In the genomic region with DNA sequence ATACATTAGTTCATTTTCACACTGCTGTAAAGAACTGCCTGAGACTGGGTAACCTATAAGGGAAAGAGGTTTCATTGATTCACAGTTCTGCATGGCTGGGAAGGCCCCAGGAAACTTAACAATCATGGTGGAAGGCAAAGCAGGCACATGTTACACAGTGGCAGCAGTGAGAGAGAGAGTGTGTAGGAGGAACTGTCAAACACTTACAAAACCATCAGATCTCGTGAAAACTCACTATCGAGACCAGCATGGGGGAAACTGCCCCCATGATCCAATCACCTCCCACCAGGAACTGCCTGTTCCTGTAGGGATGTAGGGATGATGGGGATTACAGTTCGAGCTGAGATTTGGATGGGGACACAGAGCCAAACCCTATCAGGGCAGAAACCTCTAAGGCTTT, we compare ENCODE assay signal across 1 cellular context.
TF ChIP-seq lines count a peak whose summit lies in the region.

No MANE protein-coding gene starts in this region.

TF ChIP-seq in GM12878, 131 proteins besides CTCF, POLR2A, EP300 and RAD21:
- no peak for TF ChIP-seq SREBF1 (IDR thresholded peaks at IDR 0.05; ENCODE audit: low read length)
- no peak for TF ChIP-seq ZSCAN29 (IDR thresholded peaks at IDR 0.05)
- TF ChIP-seq IKZF2 (IDR thresholded peaks at IDR 0.05): peak; percentile 21 to 29; a peak in 2 of 4 replicates
- no peak for TF ChIP-seq PAX5 (IDR thresholded peaks at IDR 0.05; ENCODE audit: borderline replicate concordance, low read depth, low read length)
- TF ChIP-seq, protein P1, sequence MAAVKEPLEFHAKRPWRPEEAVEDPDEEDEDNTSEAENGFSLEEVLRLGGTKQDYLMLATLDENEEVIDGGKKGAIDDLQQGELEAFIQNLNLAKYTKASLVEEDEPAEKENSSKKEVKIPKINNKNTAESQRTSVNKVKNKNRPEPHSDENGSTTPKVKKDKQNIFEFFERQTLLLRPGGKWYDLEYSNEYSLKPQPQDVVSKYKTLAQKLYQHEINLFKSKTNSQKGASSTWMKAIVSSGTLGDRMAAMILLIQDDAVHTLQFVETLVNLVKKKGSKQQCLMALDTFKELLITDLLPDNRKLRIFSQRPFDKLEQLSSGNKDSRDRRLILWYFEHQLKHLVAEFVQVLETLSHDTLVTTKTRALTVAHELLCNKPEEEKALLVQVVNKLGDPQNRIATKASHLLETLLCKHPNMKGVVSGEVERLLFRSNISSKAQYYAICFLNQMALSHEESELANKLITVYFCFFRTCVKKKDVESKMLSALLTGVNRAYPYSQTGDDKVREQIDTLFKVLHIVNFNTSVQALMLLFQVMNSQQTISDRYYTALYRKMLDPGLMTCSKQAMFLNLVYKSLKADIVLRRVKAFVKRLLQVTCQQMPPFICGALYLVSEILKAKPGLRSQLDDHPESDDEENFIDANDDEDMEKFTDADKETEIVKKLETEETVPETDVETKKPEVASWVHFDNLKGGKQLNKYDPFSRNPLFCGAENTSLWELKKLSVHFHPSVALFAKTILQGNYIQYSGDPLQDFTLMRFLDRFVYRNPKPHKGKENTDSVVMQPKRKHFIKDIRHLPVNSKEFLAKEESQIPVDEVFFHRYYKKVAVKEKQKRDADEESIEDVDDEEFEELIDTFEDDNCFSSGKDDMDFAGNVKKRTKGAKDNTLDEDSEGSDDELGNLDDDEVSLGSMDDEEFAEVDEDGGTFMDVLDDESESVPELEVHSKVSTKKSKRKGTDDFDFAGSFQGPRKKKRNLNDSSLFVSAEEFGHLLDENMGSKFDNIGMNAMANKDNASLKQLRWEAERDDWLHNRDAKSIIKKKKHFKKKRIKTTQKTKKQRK (IDR thresholded peaks at IDR 0.05; ENCODE audit: low read depth, low read length): no peak
- TF ChIP-seq, protein P2, sequence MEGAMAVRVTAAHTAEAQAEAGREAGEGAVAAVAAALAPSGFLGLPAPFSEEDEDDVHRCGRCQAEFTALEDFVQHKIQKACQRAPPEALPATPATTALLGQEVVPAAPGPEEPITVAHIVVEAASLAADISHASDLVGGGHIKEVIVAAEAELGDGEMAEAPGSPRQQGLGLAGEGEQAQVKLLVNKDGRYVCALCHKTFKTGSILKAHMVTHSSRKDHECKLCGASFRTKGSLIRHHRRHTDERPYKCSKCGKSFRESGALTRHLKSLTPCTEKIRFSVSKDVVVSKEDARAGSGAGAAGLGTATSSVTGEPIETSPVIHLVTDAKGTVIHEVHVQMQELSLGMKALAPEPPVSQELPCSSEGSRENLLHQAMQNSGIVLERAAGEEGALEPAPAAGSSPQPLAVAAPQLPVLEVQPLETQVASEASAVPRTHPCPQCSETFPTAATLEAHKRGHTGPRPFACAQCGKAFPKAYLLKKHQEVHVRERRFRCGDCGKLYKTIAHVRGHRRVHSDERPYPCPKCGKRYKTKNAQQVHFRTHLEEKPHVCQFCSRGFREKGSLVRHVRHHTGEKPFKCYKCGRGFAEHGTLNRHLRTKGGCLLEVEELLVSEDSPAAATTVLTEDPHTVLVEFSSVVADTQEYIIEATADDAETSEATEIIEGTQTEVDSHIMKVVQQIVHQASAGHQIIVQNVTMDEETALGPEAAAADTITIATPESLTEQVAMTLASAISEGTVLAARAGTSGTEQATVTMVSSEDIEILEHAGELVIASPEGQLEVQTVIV (IDR thresholded peaks at IDR 0.05; ENCODE audit: borderline replicate concordance, partially characterized antibody): no peak
- 0 out of 2 replicates have a peak, but pooled peaks have one; percentile 44 for TF ChIP-seq MXI1 (IDR thresholded peaks at IDR 0.05; ENCODE audit: low read depth, low read length)
- 0 out of 2 replicates have a peak, but pooled peaks have one; percentile 15 for TF ChIP-seq GATAD2B (conservative IDR thresholded peaks at IDR 0.05; ENCODE audit: low read depth)
- TF ChIP-seq, protein P3, sequence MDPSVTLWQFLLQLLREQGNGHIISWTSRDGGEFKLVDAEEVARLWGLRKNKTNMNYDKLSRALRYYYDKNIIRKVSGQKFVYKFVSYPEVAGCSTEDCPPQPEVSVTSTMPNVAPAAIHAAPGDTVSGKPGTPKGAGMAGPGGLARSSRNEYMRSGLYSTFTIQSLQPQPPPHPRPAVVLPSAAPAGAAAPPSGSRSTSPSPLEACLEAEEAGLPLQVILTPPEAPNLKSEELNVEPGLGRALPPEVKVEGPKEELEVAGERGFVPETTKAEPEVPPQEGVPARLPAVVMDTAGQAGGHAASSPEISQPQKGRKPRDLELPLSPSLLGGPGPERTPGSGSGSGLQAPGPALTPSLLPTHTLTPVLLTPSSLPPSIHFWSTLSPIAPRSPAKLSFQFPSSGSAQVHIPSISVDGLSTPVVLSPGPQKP (IDR thresholded peaks at IDR 0.05; ENCODE audit: low read depth, low read length): no peak
- TF ChIP-seq EGR1 (IDR thresholded peaks at IDR 0.05; ENCODE audit: borderline replicate concordance in 1 of 2, low read depth in 2 of 2, low read length in 2 of 2): no peak
- TF ChIP-seq, protein P4, sequence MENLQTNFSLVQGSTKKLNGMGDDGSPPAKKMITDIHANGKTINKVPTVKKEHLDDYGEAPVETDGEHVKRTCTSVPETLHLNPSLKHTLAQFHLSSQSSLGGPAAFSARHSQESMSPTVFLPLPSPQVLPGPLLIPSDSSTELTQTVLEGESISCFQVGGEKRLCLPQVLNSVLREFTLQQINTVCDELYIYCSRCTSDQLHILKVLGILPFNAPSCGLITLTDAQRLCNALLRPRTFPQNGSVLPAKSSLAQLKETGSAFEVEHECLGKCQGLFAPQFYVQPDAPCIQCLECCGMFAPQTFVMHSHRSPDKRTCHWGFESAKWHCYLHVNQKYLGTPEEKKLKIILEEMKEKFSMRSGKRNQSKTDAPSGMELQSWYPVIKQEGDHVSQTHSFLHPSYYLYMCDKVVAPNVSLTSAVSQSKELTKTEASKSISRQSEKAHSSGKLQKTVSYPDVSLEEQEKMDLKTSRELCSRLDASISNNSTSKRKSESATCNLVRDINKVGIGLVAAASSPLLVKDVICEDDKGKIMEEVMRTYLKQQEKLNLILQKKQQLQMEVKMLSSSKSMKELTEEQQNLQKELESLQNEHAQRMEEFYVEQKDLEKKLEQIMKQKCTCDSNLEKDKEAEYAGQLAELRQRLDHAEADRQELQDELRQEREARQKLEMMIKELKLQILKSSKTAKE (IDR thresholded peaks at IDR 0.05; ENCODE audit: low read depth, poor library complexity, severe bottlenecking): no peak
- no peak for TF ChIP-seq FOXK2 (IDR thresholded peaks at IDR 0.05)
- no peak for TF ChIP-seq HDGF (IDR thresholded peaks at IDR 0.05)
- TF ChIP-seq BHLHE40 (IDR thresholded peaks at IDR 0.05; ENCODE audit: borderline replicate concordance in 1 of 2, low read depth in 2 of 2, low read length in 1 of 2): peak in 1 of 2 experiments; percentile 42; a peak in 1 of 4 replicates
- TF ChIP-seq IKZF1 (conservative IDR thresholded peaks at IDR 0.05): peak; percentile 51
- TF ChIP-seq, protein P5, sequence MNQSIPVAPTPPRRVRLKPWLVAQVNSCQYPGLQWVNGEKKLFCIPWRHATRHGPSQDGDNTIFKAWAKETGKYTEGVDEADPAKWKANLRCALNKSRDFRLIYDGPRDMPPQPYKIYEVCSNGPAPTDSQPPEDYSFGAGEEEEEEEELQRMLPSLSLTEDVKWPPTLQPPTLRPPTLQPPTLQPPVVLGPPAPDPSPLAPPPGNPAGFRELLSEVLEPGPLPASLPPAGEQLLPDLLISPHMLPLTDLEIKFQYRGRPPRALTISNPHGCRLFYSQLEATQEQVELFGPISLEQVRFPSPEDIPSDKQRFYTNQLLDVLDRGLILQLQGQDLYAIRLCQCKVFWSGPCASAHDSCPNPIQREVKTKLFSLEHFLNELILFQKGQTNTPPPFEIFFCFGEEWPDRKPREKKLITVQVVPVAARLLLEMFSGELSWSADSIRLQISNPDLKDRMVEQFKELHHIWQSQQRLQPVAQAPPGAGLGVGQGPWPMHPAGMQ (IDR thresholded peaks at IDR 0.05; ENCODE audit: borderline replicate concordance): no peak
- TF ChIP-seq TCF12 (IDR thresholded peaks at IDR 0.05; ENCODE audit: low read depth, low read length): no peak
- no peak for TF ChIP-seq CREM (IDR thresholded peaks at IDR 0.05; ENCODE audit: low read depth)
- TF ChIP-seq, protein P6, sequence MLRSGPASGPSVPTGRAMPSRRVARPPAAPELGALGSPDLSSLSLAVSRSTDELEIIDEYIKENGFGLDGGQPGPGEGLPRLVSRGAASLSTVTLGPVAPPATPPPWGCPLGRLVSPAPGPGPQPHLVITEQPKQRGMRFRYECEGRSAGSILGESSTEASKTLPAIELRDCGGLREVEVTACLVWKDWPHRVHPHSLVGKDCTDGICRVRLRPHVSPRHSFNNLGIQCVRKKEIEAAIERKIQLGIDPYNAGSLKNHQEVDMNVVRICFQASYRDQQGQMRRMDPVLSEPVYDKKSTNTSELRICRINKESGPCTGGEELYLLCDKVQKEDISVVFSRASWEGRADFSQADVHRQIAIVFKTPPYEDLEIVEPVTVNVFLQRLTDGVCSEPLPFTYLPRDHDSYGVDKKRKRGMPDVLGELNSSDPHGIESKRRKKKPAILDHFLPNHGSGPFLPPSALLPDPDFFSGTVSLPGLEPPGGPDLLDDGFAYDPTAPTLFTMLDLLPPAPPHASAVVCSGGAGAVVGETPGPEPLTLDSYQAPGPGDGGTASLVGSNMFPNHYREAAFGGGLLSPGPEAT (IDR thresholded peaks at IDR 0.05; ENCODE audit: low read depth): peak; percentile 43
